ENCODE assay signal across 19 cellular contexts in genomic region chr3:102450976-102451375, GRCh38. TPM values are rescaled to one million over a fixed set of nuclear protein-coding genes. Genes with fewer than 3 reads are reported as not detected.
DNase-seq lines count a peak whose midpoint lies in the region; ATAC-seq and TF ChIP-seq lines count a peak whose summit lies in the region.
"Had no signal": no experiment of that assay in that cellular context is flagged by ENCODE, and none has a peak within 500 bp of the region (broad histone marks: within the 10 kb centered on the region; RNA-seq: fewer than 3 reads in every experiment).

No MANE protein-coding gene starts in this region.

- H2AK5ac ChIP-seq in mesenchymal stem cell (ENCODE audit: low read length, severe bottlenecking) (no peak overlapping the region), neuronal stem cell (ENCODE audit: low read depth, low read length) (no peak overlapping the region)

- H3K27ac ChIP-seq in RWPE2 (ENCODE audit: poor library complexity, severe bottlenecking) (no peak overlapping the region), mesenchymal stem cell (ENCODE audit: low read length, poor library complexity, severe bottlenecking) (no peak overlapping the region), neuronal stem cell (replicated peaks; ENCODE audit: low read length) (no peak overlapping the region), endodermal cell (ENCODE audit: low read depth, low read length) (no peak overlapping the region)

- H3K36me3 ChIP-seq in RWPE2 (ENCODE audit: low read depth): no peaks in the 10 kb centered on the region
- H3K36me3 ChIP-seq in mesenchymal stem cell (ENCODE audit: control insufficient read depth in 1 of 2, insufficient read depth in 2 of 2, low read depth in 1 of 2, low read length in 2 of 2): no peaks in the 10 kb centered on the region
- H3K36me3 ChIP-seq in neuronal stem cell (replicated peaks in 1 of 2; ENCODE audit: control insufficient read depth in 2 of 2, insufficient read depth in 2 of 2, low read length in 2 of 2): no peaks in the 10 kb centered on the region
- no peaks in the 10 kb centered on the region for H3K36me3 ChIP-seq in endodermal cell (ENCODE audit: control insufficient read depth, insufficient read depth, low read length)

- TF ChIP-seq CTCF in RWPE2 (IDR thresholded peaks at IDR 0.05; ENCODE audit: poor library complexity, severe bottlenecking): no peak
- TF ChIP-seq CTCF in fibroblast of villous mesenchyme (IDR thresholded peaks at IDR 0.05; ENCODE audit: insufficient read depth, low read depth, low read length): no peak
- TF ChIP-seq CTCF in endodermal cell (conservative IDR thresholded peaks at IDR 0.05): no peak

- no peaks in the 10 kb centered on the region for H3K79me1 ChIP-seq in mesenchymal stem cell (replicated peaks; ENCODE audit: low read length, poor library complexity, severe bottlenecking)
- no peaks in the 10 kb centered on the region for H3K79me1 ChIP-seq in neuronal stem cell (ENCODE audit: low read depth, low read length)

- no peak overlapping the region for H2BK12ac ChIP-seq in mesenchymal stem cell (ENCODE audit: low read length in 2 of 2)
- H2BK12ac ChIP-seq in neuronal stem cell (ENCODE audit: low read length): no peak overlapping the region

- no peaks in the 10 kb centered on the region for H3K9me3 ChIP-seq in RWPE2 (ENCODE audit: severe bottlenecking)
- H3K9me3 ChIP-seq in mesenchymal stem cell (ENCODE audit: control insufficient read depth, low read length): no peaks in the 10 kb centered on the region
- no peaks in the 10 kb centered on the region for H3K9me3 ChIP-seq in neuronal stem cell (replicated peaks in 1 of 2; ENCODE audit: control insufficient read depth in 2 of 2, insufficient read depth in 1 of 2, low read depth in 1 of 2, low read length in 2 of 2)
- no peaks in the 10 kb centered on the region for H3K9me3 ChIP-seq in endodermal cell (ENCODE audit: control insufficient read depth, low read length)

- no peak overlapping the region for H4K8ac ChIP-seq in mesenchymal stem cell (ENCODE audit: low read length)
- H4K8ac ChIP-seq in neuronal stem cell (ENCODE audit: low read depth, low read length): no peak overlapping the region

- H3K23ac ChIP-seq in mesenchymal stem cell (ENCODE audit: low read length in 2 of 2) (no peak overlapping the region), neuronal stem cell (ENCODE audit: low read depth, low read length, poor library complexity) (no peak overlapping the region)

- peak; percentile 44; the same call in 1 of the 3 replicates for ATAC-seq in RWPE2 (ENCODE audit: low read depth)
- ATAC-seq: GM23338, HCT116 had no signal

- H3K4ac ChIP-seq in mesenchymal stem cell (ENCODE audit: low read depth in 1 of 2, low read length in 2 of 2) (no peak overlapping the region), neuronal stem cell (ENCODE audit: low read length) (no peak overlapping the region)

- peak; percentile 25 for DNase-seq in HS-5 (ENCODE audit: low read depth)
- DNase-seq in RWPE2 (ENCODE audit: low spot score): no peak
- DNase-seq in fibroblast of villous mesenchyme (ENCODE audit: low read depth): peak; percentile 19
- peak; percentile 16 for DNase-seq in mesenchymal stem cell
- no peak for DNase-seq in neuronal stem cell (ENCODE audit: low spot score)
- DNase-seq in endodermal cell: no peak
- DNase-seq in hippocampal formation (lab: John Stamatoyannopoulos, UW): no peak
- DNase-seq: C1 segment of cervical spinal cord; Calu3; CD4-positive, alpha-beta memory T cell; COR-L47; DMS53; DMS79 treated with DMSO at 0.1 percent for 48 hours; H9 had no signal

- peaks cover 4% of the 10 kb centered on the region for H3K4me1 Mint-ChIP-seq in endodermal cell
- H3K4me1 Mint-ChIP-seq: CD4-positive, alpha-beta memory T cell; H9 had no signal

- no peak overlapping the region for H2BK120ac ChIP-seq in mesenchymal stem cell (ENCODE audit: low read depth, low read length)
- H2BK120ac ChIP-seq in neuronal stem cell (ENCODE audit: low read depth, low read length): no peak overlapping the region

- no peak overlapping the region for H2BK15ac ChIP-seq in mesenchymal stem cell (ENCODE audit: low read depth, poor library complexity, severe bottlenecking)
- H2BK15ac ChIP-seq in neuronal stem cell (ENCODE audit: low read length): no peak overlapping the region

- no peak overlapping the region for H3K18ac ChIP-seq in mesenchymal stem cell (ENCODE audit: low read depth in 1 of 2, low read length in 2 of 2)
- no peak overlapping the region for H3K18ac ChIP-seq in neuronal stem cell (ENCODE audit: low read length)

- H2AFZ ChIP-seq in mesenchymal stem cell (ENCODE audit: low read depth, low read length): no peak overlapping the region
- H2AFZ ChIP-seq in neuronal stem cell (ENCODE audit: low read length): no peak overlapping the region
- H2AFZ ChIP-seq: GM23338 had no signal

- H3K27me3 Mint-ChIP-seq in endodermal cell (ENCODE audit: insufficient read depth): peaks cover 2% of the 10 kb centered on the region

- H3K9me3 Mint-ChIP-seq in endodermal cell: no peaks in the 10 kb centered on the region
- H3K9me3 Mint-ChIP-seq: CD4-positive, alpha-beta memory T cell; GM23338; H9 had no signal

- H3K4me2 ChIP-seq in mesenchymal stem cell (ENCODE audit: low read length, poor library complexity, severe bottlenecking) (no peak overlapping the region), neuronal stem cell (ENCODE audit: insufficient read depth, low read length, poor library complexity, severe bottlenecking) (no peak overlapping the region)
- H3K4me2 ChIP-seq: GM23338 had no signal

- H3K4me3 Mint-ChIP-seq in endodermal cell: no peak overlapping the region
- H3K4me3 Mint-ChIP-seq: GM23338, H9 had no signal

- H4K91ac ChIP-seq in mesenchymal stem cell (ENCODE audit: low read length) (no peak overlapping the region), neuronal stem cell (ENCODE audit: low read depth, low read length, poor library complexity) (no peak overlapping the region)

- H3K4me3 ChIP-seq in RWPE2 (ENCODE audit: severe bottlenecking): no peak overlapping the region
- no peak overlapping the region for H3K4me3 ChIP-seq in fibroblast of villous mesenchyme (ENCODE audit: low read depth, low read length)
- H3K4me3 ChIP-seq in mesenchymal stem cell (ENCODE audit: insufficient read depth in 1 of 2, low read depth in 1 of 2, low read length in 2 of 2): no peak overlapping the region
- no peak overlapping the region for H3K4me3 ChIP-seq in neuronal stem cell (ENCODE audit: low read length in 2 of 2)
- no peak overlapping the region for H3K4me3 ChIP-seq in endodermal cell (ENCODE audit: low read length)
- H3K4me3 ChIP-seq: GM23338 had no signal

- whole genome bisulfite sequencing in mesenchymal stem cell: no CpG with 5 or more reads among the region's 3 CpGs
- WGBS in neuronal stem cell (ENCODE audit: extremely low coverage in 2 of 2, insufficient read length in 2 of 2, insufficient replicate concordance in 1 of 2), 2 donors: no CpG with 5 or more reads among the region's 3 CpGs
- 94% methylated on average over 3 of the region's 3 CpGs; no CpG with 5 or more reads in 1 of the 2 experiments for WGBS in endodermal cell (ENCODE audit: insufficient coverage in 1 of 2, insufficient read length in 1 of 2), 2 experiments

- H2BK5ac ChIP-seq in mesenchymal stem cell (ENCODE audit: low read depth, low read length, poor library complexity, severe bottlenecking) (no peak overlapping the region), neuronal stem cell (ENCODE audit: low read length) (no peak overlapping the region)

- no peaks in the 10 kb centered on the region for H3K36me3 Mint-ChIP-seq in endodermal cell (ENCODE audit: low read depth)
- H3K36me3 Mint-ChIP-seq: CD4-positive, alpha-beta memory T cell had no signal

- H3K27me3 ChIP-seq in RWPE2 (ENCODE audit: insufficient read depth, poor library complexity, severe bottlenecking) (no peaks in the 10 kb centered on the region), mesenchymal stem cell (ENCODE audit: control insufficient read depth in 1 of 2, insufficient read depth in 1 of 2, low read length in 2 of 2) (no peaks in the 10 kb centered on the region), neuronal stem cell (ENCODE audit: control insufficient read depth in 3 of 3, insufficient read depth in 3 of 3, low read depth in 1 of 3, low read length in 3 of 3) (no peaks in the 10 kb centered on the region), endodermal cell (ENCODE audit: control insufficient read depth, insufficient read depth, low read length, poor library complexity, severe bottlenecking) (no peaks in the 10 kb centered on the region)

- no peak overlapping the region for H3K14ac ChIP-seq in mesenchymal stem cell (ENCODE audit: low read length in 2 of 2)
- no peak overlapping the region for H3K14ac ChIP-seq in neuronal stem cell (ENCODE audit: low read length)

- H3K9ac ChIP-seq in mesenchymal stem cell (ENCODE audit: low read length) (no peak overlapping the region), neuronal stem cell (ENCODE audit: low read depth, low read length, poor library complexity) (no peak overlapping the region), endodermal cell (ENCODE audit: extremely low read depth, low read length, poor library complexity, severe bottlenecking) (no peak overlapping the region)

- H3K4me1 ChIP-seq in RWPE2 (ENCODE audit: insufficient read depth, poor library complexity, severe bottlenecking): peaks cover 19% of the 10 kb centered on the region
- H3K4me1 ChIP-seq in mesenchymal stem cell (ENCODE audit: control insufficient read depth, insufficient read depth, low read depth, low read length): no peaks in the 10 kb centered on the region
- no peaks in the 10 kb centered on the region for H3K4me1 ChIP-seq in neuronal stem cell (ENCODE audit: control insufficient read depth in 2 of 2, insufficient read depth in 1 of 2, low read depth in 1 of 2, low read length in 2 of 2)
- H3K4me1 ChIP-seq in endodermal cell (ENCODE audit: control insufficient read depth, insufficient read depth, low read length): no peaks in the 10 kb centered on the region

- H3K27ac Mint-ChIP-seq in endodermal cell: no peak overlapping the region
- H3K27ac Mint-ChIP-seq: CD4-positive, alpha-beta memory T cell; H9 had no signal

RNA-seq across cellular contexts. Expression of gene ZPLD1, which starts 16.2 kb away (rescaled TPM):
- total RNA-seq in fibroblast of villous mesenchyme (0.43 and 1.3 TPM in 2 replicates), endodermal cell (under 1 TPM in 1 of 2 donors, not detected in 1; 0.18 TPM)
- 0.01 TPM for polyA plus RNA-seq in mesenchymal stem cell (2013, experiment 1 of 2)
- not detected for polyA plus RNA-seq in mesenchymal stem cell (2013, experiment 2 of 2)
- not detected for polyA plus RNA-seq in neuronal stem cell (2013, experiment 1 of 2)
- not detected for polyA plus RNA-seq in neuronal stem cell (2013, experiment 2 of 2)
- 0.07 TPM for polyA plus RNA-seq in endodermal cell (2013, experiment 1 of 2)
- 0.08 TPM for polyA plus RNA-seq in endodermal cell (2013, experiment 2 of 2)
- total RNA-seq: A172; CD4-positive, alpha-beta memory T cell; GM23338; H4; H9 had no signal
- polyA plus RNA-seq: BJ; CD4-positive, alpha-beta memory T cell; GM23338 had no signal

Comparison
In these comparisons a context has a peak if more than half of its experiments do, and no peak if none do; other contexts are left out.
1. DNase-seq: peak in HS-5 (single experiment), fibroblast of villous mesenchyme (single experiment) and mesenchymal stem cell (single experiment); none in RWPE2 (single experiment), neuronal stem cell (single experiment), endodermal cell (single experiment) and hippocampal formation (0 of 2).